ENCODE assay signal across 1 cellular context in the genomic region with DNA sequence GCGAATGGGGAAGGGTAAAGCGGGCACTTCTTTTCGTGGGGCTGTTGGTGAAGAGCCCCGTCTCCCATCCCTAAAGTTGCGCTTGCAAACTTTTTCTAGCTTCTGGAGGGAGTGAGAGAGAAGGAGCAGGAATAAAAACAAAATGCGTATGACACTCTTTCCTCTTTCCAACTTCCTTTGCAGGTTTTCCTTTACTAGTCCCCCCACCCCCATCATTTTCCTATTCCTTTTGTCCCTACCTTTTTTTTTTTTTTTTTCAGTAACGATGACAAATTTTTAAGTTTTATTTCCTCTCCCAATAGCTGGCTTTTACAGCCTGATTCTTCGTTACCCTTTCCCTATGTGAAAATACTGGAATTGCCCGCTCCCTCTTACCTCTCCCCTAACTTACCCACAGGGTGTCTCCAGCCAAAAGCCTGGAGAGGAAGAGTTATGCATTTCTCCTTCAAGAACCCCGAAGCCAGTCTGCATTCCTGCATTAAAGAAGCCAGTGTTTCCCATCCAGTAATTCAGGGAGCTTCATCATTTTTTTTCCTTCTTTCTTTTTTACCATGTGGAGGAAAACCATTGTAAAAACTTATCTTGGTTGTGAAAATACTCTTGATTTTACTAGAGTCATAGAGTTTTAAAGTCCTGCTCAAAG.
TF ChIP-seq lines count a peak whose summit lies in the region.

No MANE protein-coding gene starts in this region.

TF ChIP-seq in HepG2, 621 proteins besides CTCF, POLR2A, EP300 and RAD21 (continued from another document):
- no peak for TF ChIP-seq ZNF232 (CRISPR knock-in tag; IDR thresholded peaks at IDR 0.05; ENCODE audit: borderline replicate concordance)
- no peak for TF ChIP-seq PAX8 (CRISPR knock-in tag; IDR thresholded peaks at IDR 0.05; ENCODE audit: borderline replicate concordance)
- TF ChIP-seq, protein P1, sequence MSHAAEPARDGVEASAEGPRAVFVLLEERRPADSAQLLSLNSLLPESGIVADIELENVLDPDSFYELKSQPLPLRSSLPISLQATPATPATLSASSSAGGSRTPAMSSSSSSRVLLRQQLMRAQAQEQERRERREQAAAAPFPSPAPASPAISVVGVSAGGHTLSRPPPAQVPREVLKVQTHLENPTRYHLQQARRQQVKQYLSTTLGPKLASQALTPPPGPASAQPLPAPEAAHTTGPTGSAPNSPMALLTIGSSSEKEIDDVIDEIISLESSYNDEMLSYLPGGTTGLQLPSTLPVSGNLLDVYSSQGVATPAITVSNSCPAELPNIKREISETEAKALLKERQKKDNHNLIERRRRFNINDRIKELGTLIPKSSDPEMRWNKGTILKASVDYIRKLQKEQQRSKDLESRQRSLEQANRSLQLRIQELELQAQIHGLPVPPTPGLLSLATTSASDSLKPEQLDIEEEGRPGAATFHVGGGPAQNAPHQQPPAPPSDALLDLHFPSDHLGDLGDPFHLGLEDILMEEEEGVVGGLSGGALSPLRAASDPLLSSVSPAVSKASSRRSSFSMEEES (CRISPR knock-in tag; IDR thresholded peaks at IDR 0.05), result no peak
- TF ChIP-seq, protein P2, sequence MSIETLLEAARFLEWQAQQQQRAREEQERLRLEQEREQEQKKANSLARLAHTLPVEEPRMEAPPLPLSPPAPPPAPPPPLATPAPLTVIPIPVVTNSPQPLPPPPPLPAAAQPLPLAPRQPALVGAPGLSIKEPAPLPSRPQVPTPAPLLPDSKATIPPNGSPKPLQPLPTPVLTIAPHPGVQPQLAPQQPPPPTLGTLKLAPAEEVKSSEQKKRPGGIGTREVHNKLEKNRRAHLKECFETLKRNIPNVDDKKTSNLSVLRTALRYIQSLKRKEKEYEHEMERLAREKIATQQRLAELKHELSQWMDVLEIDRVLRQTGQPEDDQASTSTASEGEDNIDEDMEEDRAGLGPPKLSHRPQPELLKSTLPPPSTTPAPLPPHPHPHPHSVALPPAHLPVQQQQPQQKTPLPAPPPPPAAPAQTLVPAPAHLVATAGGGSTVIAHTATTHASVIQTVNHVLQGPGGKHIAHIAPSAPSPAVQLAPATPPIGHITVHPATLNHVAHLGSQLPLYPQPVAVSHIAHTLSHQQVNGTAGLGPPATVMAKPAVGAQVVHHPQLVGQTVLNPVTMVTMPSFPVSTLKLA (IDR thresholded peaks at IDR 0.05), result no peak
- TF ChIP-seq ARID2 (CRISPR knock-in tag; IDR thresholded peaks at IDR 0.05; ENCODE audit: borderline replicate concordance), result no peak
- TF ChIP-seq ZNF556 (CRISPR knock-in tag; IDR thresholded peaks at IDR 0.05; ENCODE audit: borderline replicate concordance), result no peak
- TF ChIP-seq ZNF772 (CRISPR knock-in tag; IDR thresholded peaks at IDR 0.05), result no peak
- TF ChIP-seq ZNF383 (CRISPR knock-in tag; IDR thresholded peaks at IDR 0.05; ENCODE audit: borderline replicate concordance), result no peak
- no peak for TF ChIP-seq ZNF75D (CRISPR knock-in tag; IDR thresholded peaks at IDR 0.05; ENCODE audit: borderline replicate concordance)
- TF ChIP-seq, protein P3, sequence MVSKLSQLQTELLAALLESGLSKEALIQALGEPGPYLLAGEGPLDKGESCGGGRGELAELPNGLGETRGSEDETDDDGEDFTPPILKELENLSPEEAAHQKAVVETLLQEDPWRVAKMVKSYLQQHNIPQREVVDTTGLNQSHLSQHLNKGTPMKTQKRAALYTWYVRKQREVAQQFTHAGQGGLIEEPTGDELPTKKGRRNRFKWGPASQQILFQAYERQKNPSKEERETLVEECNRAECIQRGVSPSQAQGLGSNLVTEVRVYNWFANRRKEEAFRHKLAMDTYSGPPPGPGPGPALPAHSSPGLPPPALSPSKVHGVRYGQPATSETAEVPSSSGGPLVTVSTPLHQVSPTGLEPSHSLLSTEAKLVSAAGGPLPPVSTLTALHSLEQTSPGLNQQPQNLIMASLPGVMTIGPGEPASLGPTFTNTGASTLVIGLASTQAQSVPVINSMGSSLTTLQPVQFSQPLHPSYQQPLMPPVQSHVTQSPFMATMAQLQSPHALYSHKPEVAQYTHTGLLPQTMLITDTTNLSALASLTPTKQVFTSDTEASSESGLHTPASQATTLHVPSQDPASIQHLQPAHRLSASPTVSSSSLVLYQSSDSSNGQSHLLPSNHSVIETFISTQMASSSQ (IDR thresholded peaks at IDR 0.05; ENCODE audit: low read depth), result no peak
- TF ChIP-seq, protein P3 (CRISPR knock-in tag; IDR thresholded peaks at IDR 0.05; ENCODE audit: borderline replicate concordance), result no peak
- no peak for TF ChIP-seq RAD51 (IDR thresholded peaks at IDR 0.05; ENCODE audit: borderline replicate concordance)
- TF ChIP-seq ZNF343 (CRISPR knock-in tag; IDR thresholded peaks at IDR 0.05), result no peak
- TF ChIP-seq MATR3 (CRISPR knock-in tag; IDR thresholded peaks at IDR 0.05), result no peak
- TF ChIP-seq ZBTB7A (CRISPR knock-in tag; IDR thresholded peaks at IDR 0.05), result no peak
- TF ChIP-seq, protein P4, sequence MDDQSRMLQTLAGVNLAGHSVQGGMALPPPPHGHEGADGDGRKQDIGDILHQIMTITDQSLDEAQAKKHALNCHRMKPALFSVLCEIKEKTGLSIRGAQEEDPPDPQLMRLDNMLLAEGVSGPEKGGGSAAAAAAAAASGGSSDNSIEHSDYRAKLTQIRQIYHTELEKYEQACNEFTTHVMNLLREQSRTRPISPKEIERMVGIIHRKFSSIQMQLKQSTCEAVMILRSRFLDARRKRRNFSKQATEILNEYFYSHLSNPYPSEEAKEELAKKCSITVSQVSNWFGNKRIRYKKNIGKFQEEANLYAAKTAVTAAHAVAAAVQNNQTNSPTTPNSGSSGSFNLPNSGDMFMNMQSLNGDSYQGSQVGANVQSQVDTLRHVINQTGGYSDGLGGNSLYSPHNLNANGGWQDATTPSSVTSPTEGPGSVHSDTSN (CRISPR knock-in tag; IDR thresholded peaks at IDR 0.05; ENCODE audit: borderline replicate concordance), result no peak
- TF ChIP-seq ZNF775 (CRISPR knock-in tag; IDR thresholded peaks at IDR 0.05; ENCODE audit: borderline replicate concordance), result no peak
- no peak for TF ChIP-seq TBX2 (CRISPR knock-in tag; IDR thresholded peaks at IDR 0.05; ENCODE audit: borderline replicate concordance)
- TF ChIP-seq ZNF616 (CRISPR knock-in tag; IDR thresholded peaks at IDR 0.05; ENCODE audit: low read depth), result no peak
